ENCODE assay signal across 8 cellular contexts in genomic region chr6:147222160-147222838, GRCh38. TPM values are rescaled to one million over a fixed set of nuclear protein-coding genes. Genes with fewer than 3 reads are reported as not detected.
DNase-seq lines count a peak whose midpoint lies in the region; ATAC-seq, FAIRE-seq and TF ChIP-seq lines count a peak whose summit lies in the region.

No MANE protein-coding gene starts in this region.

- H3K36me3 ChIP-seq in ACC112 (ENCODE audit: insufficient read depth, low read length) (peaks cover 50% of the 10 kb centered on the region), RWPE2 (ENCODE audit: low read depth) (peaks cover 33% of the 10 kb centered on the region)

- peak; percentile 41 for TF ChIP-seq CTCF in RWPE2 (IDR thresholded peaks at IDR 0.05; ENCODE audit: poor library complexity, severe bottlenecking)

- no peaks in the 10 kb centered on the region for H3K9me3 ChIP-seq in RWPE2 (ENCODE audit: severe bottlenecking)

- ATAC-seq in GM19395 (IDR thresholded peaks at IDR 0.05; ENCODE audit: unreplicated experiment) (peak; percentile 64), RWPE2 (ENCODE audit: low read depth) (no peak), left ventricle myocardium superior (peak; percentile 55), HG02938 (IDR thresholded peaks at IDR 0.05; ENCODE audit: unreplicated experiment) (no peak)

- H3K27me3 ChIP-seq in ACC112 (ENCODE audit: insufficient read depth, low read length) (no peaks in the 10 kb centered on the region), RWPE2 (ENCODE audit: insufficient read depth, poor library complexity, severe bottlenecking) (no peaks in the 10 kb centered on the region)

- H3K27ac ChIP-seq in ACC112 (ENCODE audit: low read depth, low read length) (0 out of 2 replicates have a peak overlapping the region, but pooled peaks have one; percentile 1), RWPE2 (ENCODE audit: poor library complexity, severe bottlenecking) (no peak overlapping the region)

- no peak overlapping the region for H2AFZ ChIP-seq in ACC112 (ENCODE audit: low read length, unreplicated experiment)

- DNase-seq in RWPE2 (ENCODE audit: low spot score) (no peak), left ventricle myocardium superior (no peak), urothelium cell line (ENCODE audit: low spot score) (peak; percentile 4), SK-N-DZ (ENCODE audit: low spot score) (no peak)
- no peak for DNase-seq in activated CD4-positive, alpha-beta T cell treated with anti-CD3 and anti-CD28 coated beads for 48 hours

- H3K79me2 ChIP-seq in ACC112 (ENCODE audit: control insufficient read depth, insufficient read depth, low read length, unreplicated experiment), result peaks cover 83% of the 10 kb centered on the region

- FAIRE-seq in urothelium cell line (lab: Jason Lieb, UNC), result no peak

- H3K4me3 ChIP-seq in ACC112 (ENCODE audit: low read depth, low read length) (no peak overlapping the region), RWPE2 (ENCODE audit: severe bottlenecking) (no peak overlapping the region)

- H3K4me1 ChIP-seq in ACC112 (ENCODE audit: control insufficient read depth, insufficient read depth, low read length, unreplicated experiment), result peaks cover 9% of the 10 kb centered on the region
- peaks cover 5% of the 10 kb centered on the region for H3K4me1 ChIP-seq in RWPE2 (ENCODE audit: insufficient read depth, poor library complexity, severe bottlenecking)

- intact Hi-C loops in left ventricle myocardium superior (cut with micrococcal nuclease), result no loop called here

RNA-seq across cellular contexts. Expression of gene STXBP5, which starts 18.1 kb away (rescaled TPM):
- 16.8 TPM for total RNA-seq in left ventricle myocardium superior
- 6.5 and 9.2 TPM in 2 replicates for polyA plus RNA-seq in SK-N-DZ (2014; cell fraction: cytosol; rRNA removed)
- polyA plus RNA-seq in SK-N-DZ (2014; cell fraction: nucleus; rRNA removed), result 21.8 and 23.8 TPM in 2 replicates

Comparison
In these comparisons a context has a peak if more than half of its experiments do, and no peak if none do; other contexts are left out.
1. ATAC-seq: peak in GM19395 (single experiment) and left ventricle myocardium superior (single experiment); none in RWPE2 (single experiment) and HG02938 (single experiment).